ENCODE assay signal across 8 cellular contexts in genomic region chr1:197519741-197520334, GRCh38.
DNase-seq lines count a peak whose midpoint lies in the region; ATAC-seq and TF ChIP-seq lines count a peak whose summit lies in the region.

No MANE protein-coding gene starts in this region.

- no peak overlapping the region for H2AFZ ChIP-seq in osteoblast (ENCODE audit: low read length)

- TF ChIP-seq EP300 in stomach (IDR thresholded peaks at IDR 0.05) = no peak

- H4K20me1 ChIP-seq in osteoblast (ENCODE audit: insufficient read depth, low read length) = no peaks in the 10 kb centered on the region

- H3K36me3 ChIP-seq in osteoblast (ENCODE audit: insufficient read depth, low read length) (no peaks in the 10 kb centered on the region), stomach (no peaks in the 10 kb centered on the region)

- no peak for TF ChIP-seq POLR2A in stomach (IDR thresholded peaks at IDR 0.05)

- H3K9me3 ChIP-seq in osteoblast (ENCODE audit: low read depth, low read length) (no peaks in the 10 kb centered on the region), stomach (no peaks in the 10 kb centered on the region)

- no peak overlapping the region for H3K4me2 ChIP-seq in osteoblast (ENCODE audit: insufficient read depth, low read length)

- H3K27me3 ChIP-seq in osteoblast (ENCODE audit: insufficient read depth, low read length) (no peaks in the 10 kb centered on the region), stomach (no peaks in the 10 kb centered on the region)

- DNase-seq in NCI-H2107 treated with DMSO at 0.1 percent for 48 hours (lab: John Stamatoyannopoulos, UW; ENCODE audit: unreplicated experiment) = peak; percentile 21
- no peak for DNase-seq in NCI-H2107 (lab: John Stamatoyannopoulos, UW)
- DNase-seq in KBM-7 = peak; percentile 56
- peak; percentile 32 for DNase-seq in astrocyte of the hippocampus (ENCODE audit: low read depth, low spot score)
- DNase-seq in osteoblast (ENCODE audit: insufficient read length, low spot score, missing footprints) = no peak
- no peak for DNase-seq in stomach
- no peak for DNase-seq in foreskin melanocyte

- in situ Hi-C loops in KBM-7 (cut with MboI; ENCODE audit: low pct_unique_long_range_greater_than_20kb, low sequenced_read_pairs) = no loop called here

- 91 to 100% (median 97%) methylated on average over 1 of the region's 1 CpG for WGBS in stomach, 5 donors

- no peak for ATAC-seq in esophagus mucosa

- TF ChIP-seq CTCF in osteoblast (IDR thresholded peaks at IDR 0.05; ENCODE audit: extremely low read depth, low read depth, low read length) (peak; percentile 50), stomach (IDR thresholded peaks at IDR 0.05) (peak in 2 of 7 experiments; percentile 14 to 20)

- H3K79me2 ChIP-seq in osteoblast (ENCODE audit: insufficient read depth, low read length) = no peaks in the 10 kb centered on the region

- no peak overlapping the region for H3K4me3 ChIP-seq in osteoblast (ENCODE audit: insufficient read depth, low read length)
- no peak overlapping the region for H3K4me3 ChIP-seq in stomach

- intact Hi-C loops in stomach (cut with DNase I; ENCODE audit: low total_unique reads) = no loop called here

- H3K4me1 ChIP-seq in osteoblast (ENCODE audit: insufficient read depth, low read length) (no peaks in the 10 kb centered on the region), stomach (no peaks in the 10 kb centered on the region)

- H3K27ac ChIP-seq in osteoblast (ENCODE audit: low read depth, low read length) = no peak overlapping the region
- H3K27ac ChIP-seq in stomach = no peak overlapping the region

Comparison
In these comparisons a context has a peak if more than half of its experiments do, and no peak if none do; other contexts are left out.
1. DNase-seq: peak in NCI-H2107 treated with DMSO at 0.1 percent for 48 hours (single experiment), KBM-7 (single experiment) and astrocyte of the hippocampus (single experiment); none in NCI-H2107 (single experiment), osteoblast (single experiment), stomach (single experiment) and foreskin melanocyte (single experiment).